9 cellular contexts compared by ENCODE assay signal in genomic region chr5:124662261-124662781, GRCh38.
DNase-seq lines count a peak whose midpoint lies in the region; ATAC-seq, FAIRE-seq and TF ChIP-seq lines count a peak whose summit lies in the region.
"Had no signal": no experiment of that assay in that cellular context is flagged by ENCODE, and none has a peak within 500 bp of the region (broad histone marks: within the 10 kb centered on the region; RNA-seq: fewer than 3 reads in every experiment).

No MANE protein-coding gene starts in this region.

- H3K9me3 ChIP-seq in kidney (ENCODE audit: control insufficient read depth in 1 of 2, low read length in 2 of 2): no peaks in the 10 kb centered on the region
- no peaks in the 10 kb centered on the region for H3K9me3 ChIP-seq in transverse colon

- ATAC-seq in HG03342 (IDR thresholded peaks at IDR 0.05; ENCODE audit: unreplicated experiment): no peak

- no peak overlapping the region for H3K9ac ChIP-seq in kidney (ENCODE audit: low read length in 2 of 2)

- 60 to 61% methylated on average over 3 to 7 of the region's 7 CpGs for WGBS in transverse colon (ENCODE audit: low coverage in 1 of 2), 2 donors

- H3K27ac ChIP-seq in kidney (ENCODE audit: low read depth in 2 of 2, low read length in 2 of 2) (peak overlapping the region; percentile 73 to 92), transverse colon (peak overlapping the region; percentile 23 to 64 (median 62))

- FAIRE-seq in kidney (lab: Jason Lieb, UNC): no peak

- TF ChIP-seq EP300 in transverse colon (IDR thresholded peaks at IDR 0.05; ENCODE audit: low read depth): no peak

- no peaks in the 10 kb centered on the region for H3K27me3 ChIP-seq in transverse colon

- DNase-seq in NCI-H2107 treated with DMSO at 0.1 percent for 48 hours (lab: John Stamatoyannopoulos, UW; ENCODE audit: unreplicated experiment): peak; percentile 11
- DNase-seq in NCI-H2107 (lab: John Stamatoyannopoulos, UW): no peak
- DNase-seq in SHP77 treated with DMSO at 0.1 percent for 48 hours (lab: John Stamatoyannopoulos, UW): peak; percentile 73
- DNase-seq in kidney: no peak
- DNase-seq in transverse colon: peak; percentile 47
- no peak for DNase-seq in superior temporal gyrus (ENCODE audit: extremely low spot score)
- DNase-seq in activated gamma-delta T cell treated with Interleukin-2 at 50 U/mL for 16 hours: no peak
- DNase-seq: SW 1271 had no signal

- H3K36me3 ChIP-seq in kidney (ENCODE audit: control insufficient read depth in 1 of 2, insufficient read depth in 2 of 2, low read length in 2 of 2): no peaks in the 10 kb centered on the region
- no peaks in the 10 kb centered on the region for H3K36me3 ChIP-seq in transverse colon

- no peak for TF ChIP-seq POLR2A in transverse colon (IDR thresholded peaks at IDR 0.05)

- no peak overlapping the region for H3K4me3 ChIP-seq in kidney (ENCODE audit: low read length in 2 of 2)
- no peak overlapping the region for H3K4me3 ChIP-seq in transverse colon

- in situ Hi-C loops in transverse colon (cut with MboI; ENCODE audit: low pct_ligation_motif_present in 1 of 4, low pct_unique_long_range_greater_than_20kb in 1 of 4, low sequenced_read_pairs in 3 of 4): no loop called here

- TF ChIP-seq CTCF in kidney (IDR thresholded peaks at IDR 0.05; ENCODE audit: borderline replicate concordance, extremely low read depth, insufficient read depth): no peak
- no peak for TF ChIP-seq CTCF in transverse colon (IDR thresholded peaks at IDR 0.05)

- intact Hi-C loops in kidney (cut with DNase I) (no loop called here), transverse colon (cut with DNase I; ENCODE audit: low total_unique reads) (no loop called here)

- H3K4me1 ChIP-seq in kidney (ENCODE audit: control insufficient read depth in 1 of 2, insufficient read depth in 1 of 2, low read depth in 1 of 2, low read length in 2 of 2) (peaks cover 37 to 71% of the 10 kb centered on the region in 2 donors), transverse colon (peaks cover 22 to 66% (median 53%) of the 10 kb centered on the region in 4 donors)

Comparison
In these comparisons a context has a peak if more than half of its experiments do, and no peak if none do; other contexts are left out.
1. DNase-seq: peak in NCI-H2107 treated with DMSO at 0.1 percent for 48 hours (single experiment), SHP77 treated with DMSO at 0.1 percent for 48 hours (single experiment) and transverse colon (single experiment); none in NCI-H2107 (single experiment), kidney (single experiment), superior temporal gyrus (single experiment) and activated gamma-delta T cell treated with Interleukin-2 at 50 U/mL for 16 hours (single experiment).